14 cellular contexts compared by ENCODE assay signal in the genomic region with DNA sequence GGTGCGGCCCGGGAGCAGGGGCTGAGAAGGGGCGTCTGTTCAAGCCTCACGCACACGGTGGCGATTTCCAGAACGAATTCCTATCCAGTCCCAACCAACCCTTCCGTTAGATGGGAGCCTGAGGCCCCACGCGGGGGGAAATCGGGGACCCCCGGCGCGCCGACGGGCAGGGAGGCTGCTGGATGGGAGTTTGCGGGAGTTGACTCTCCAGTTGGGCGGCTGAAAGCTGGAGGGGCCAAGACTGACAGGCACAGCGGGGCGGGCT. TPM values are rescaled to one million over a fixed set of nuclear protein-coding genes. Genes with fewer than 3 reads are reported as not detected.
DNase-seq lines count a peak whose midpoint lies in the region; ATAC-seq and TF ChIP-seq lines count a peak whose summit lies in the region.
"Had no signal": no experiment of that assay in that cellular context is flagged by ENCODE, and none has a peak within 500 bp of the region (broad histone marks: within the 10 kb centered on the region; RNA-seq: fewer than 3 reads in every experiment).

No MANE protein-coding gene starts in this region.

- TF ChIP-seq CTCF in lower lobe of right lung (IDR thresholded peaks at IDR 0.05) = no peak

- intact Hi-C loops in lower lobe of right lung (cut with DNase I) = loop anchor here (10.0 kb wide), 1 partner anchor 190 kb away; no protein-coding TSS in a partner anchor

- H3K4me1 Mint-ChIP-seq in T-helper 17 cell = peaks cover 9% of the 10 kb centered on the region

- no peak overlapping the region for H3K27ac Mint-ChIP-seq in T-helper 17 cell
- H3K27ac Mint-ChIP-seq: CD8-positive, alpha-beta memory T cell had no signal

- WGBS in ectodermal cell, 2 experiments = 9 to 15% methylated on average over 20 of the region's 20 CpGs

- H3K27me3 ChIP-seq in BLaER1 (peaks cover 54% of the 10 kb centered on the region), HUES48 (ENCODE audit: control insufficient read depth, insufficient read depth, low read length) (peaks cover 39% of the 10 kb centered on the region), ectodermal cell (ENCODE audit: control insufficient read depth, insufficient read depth, low read length, poor library complexity, severe bottlenecking) (peaks cover 45% of the 10 kb centered on the region), lower lobe of right lung (ENCODE audit: low read depth) (peaks cover 53% of the 10 kb centered on the region)

- H3K9me3 ChIP-seq in BLaER1 = no peaks in the 10 kb centered on the region
- H3K9me3 ChIP-seq in HUES48 (ENCODE audit: control insufficient read depth, insufficient read depth, low read length) = no peaks in the 10 kb centered on the region
- H3K9me3 ChIP-seq in ectodermal cell (ENCODE audit: control insufficient read depth, low read length) = no peaks in the 10 kb centered on the region
- H3K9me3 ChIP-seq in lower lobe of right lung = no peaks in the 10 kb centered on the region
- no peaks in the 10 kb centered on the region for H3K9me3 ChIP-seq in T-helper 17 cell (ENCODE audit: control insufficient read depth, low read length, poor library complexity, severe bottlenecking)
- H3K9me3 ChIP-seq: adrenal gland, transverse colon had no signal

- peaks cover 41% of the 10 kb centered on the region for H3K27me3 Mint-ChIP-seq in T-helper 17 cell

- DNase-seq in lower lobe of right lung (no peak), cerebellum (ENCODE audit: low spot score) (no peak), T-helper 17 cell (no peak)
- no peak for DNase-seq in activated effector memory CD4-positive, alpha-beta T cell treated with anti-CD3 and anti-CD28 coated beads, Interleukin-2, amount 50 U/mL, for 16 hours

- H3K4me2 ChIP-seq in BLaER1 = peak overlapping the region; percentile 65; the same call in 1 of the 2 replicates

- no peak overlapping the region for H3K4me3 Mint-ChIP-seq in T-helper 17 cell

- H3K36me3 Mint-ChIP-seq in T-helper 17 cell (ENCODE audit: low read depth) = peaks cover 8% of the 10 kb centered on the region

- H3K4me3 ChIP-seq in BLaER1 = no peak overlapping the region
- H3K4me3 ChIP-seq in HUES48 (ENCODE audit: low read depth, low read length) = peak overlapping the region; percentile 33; the same call in 1 of the 2 replicates
- peak overlapping the region; percentile 16 for H3K4me3 ChIP-seq in ectodermal cell (ENCODE audit: insufficient read depth, low read depth, low read length)
- peak overlapping the region; percentile 37 for H3K4me3 ChIP-seq in lower lobe of right lung
- H3K4me3 ChIP-seq: smooth muscle cell had no signal

- H3K4me1 ChIP-seq in BLaER1 (peaks cover 68% of the 10 kb centered on the region), HUES48 (ENCODE audit: control insufficient read depth, insufficient read depth, low read length) (peaks cover 14% of the 10 kb centered on the region), ectodermal cell (ENCODE audit: control insufficient read depth, insufficient read depth, low read length) (peaks cover 24% of the 10 kb centered on the region), lower lobe of right lung (peaks cover 30% of the 10 kb centered on the region)

- H3K36me3 ChIP-seq in BLaER1 (no peaks in the 10 kb centered on the region), HUES48 (ENCODE audit: control insufficient read depth, insufficient read depth, low read length) (no peaks in the 10 kb centered on the region), ectodermal cell (ENCODE audit: control insufficient read depth, insufficient read depth, low read length) (no peaks in the 10 kb centered on the region), lower lobe of right lung (no peaks in the 10 kb centered on the region)
- H3K36me3 ChIP-seq: adrenal gland, transverse colon had no signal

- H3K27ac ChIP-seq in BLaER1 (no peak overlapping the region), HUES48 (ENCODE audit: low read depth, low read length) (no peak overlapping the region), ectodermal cell (ENCODE audit: insufficient read depth, low read depth, low read length, poor library complexity, severe bottlenecking) (no peak overlapping the region), lower lobe of right lung (no peak overlapping the region)
- H3K27ac ChIP-seq: adrenal gland had no signal

- no peak for ATAC-seq in lower lobe of right lung
- no peak for ATAC-seq in T-helper 17 cell
- ATAC-seq in GM18519 (IDR thresholded peaks at IDR 0.05; ENCODE audit: low FRiP score, unreplicated experiment) = no peak

- peaks cover 23% of the 10 kb centered on the region for H4K20me1 ChIP-seq in BLaER1

- H3K9ac ChIP-seq in BLaER1 (no peak overlapping the region), HUES48 (ENCODE audit: low read depth, low read length) (no peak overlapping the region)

RNA-seq across cellular contexts. Expression of gene EXOC3L4, which starts 9.8 kb away (rescaled TPM):
- polyA plus RNA-seq in ectodermal cell (2013, experiment 1 of 4) = not detected
- polyA plus RNA-seq in ectodermal cell (2013, experiment 2 of 4) = not detected
- polyA plus RNA-seq in ectodermal cell (2013, experiment 3 of 4) = not detected
- not detected for polyA plus RNA-seq in ectodermal cell (2013, experiment 4 of 4)
- 3.6 TPM for total RNA-seq in lower lobe of right lung
- total RNA-seq in cerebellum = 0.36 TPM
- total RNA-seq in T-helper 17 cell = not detected
- total RNA-seq: CD8-positive, alpha-beta memory T cell; mononuclear cell; pulmonary artery endothelial cell; smooth muscle cell had no signal
- polyA plus RNA-seq: CD8-positive, alpha-beta memory T cell; smooth muscle cell had no signal

RNA-seq across cellular contexts. Expression of gene TNFAIP2, which starts 18.9 kb away (rescaled TPM):
- polyA plus RNA-seq in ectodermal cell (2013, experiment 1 of 4) = 22.5 TPM
- 22.1 TPM for polyA plus RNA-seq in ectodermal cell (2013, experiment 2 of 4)
- polyA plus RNA-seq in ectodermal cell (2013, experiment 3 of 4) = 21.7 TPM
- 20.7 TPM for polyA plus RNA-seq in ectodermal cell (2013, experiment 4 of 4)
- total RNA-seq in lower lobe of right lung (254 TPM), cerebellum (8.6 TPM), T-helper 17 cell (10 to 100 TPM in 1 of 2 donors, 1 to 10 TPM in 1; 6.3 to 20.6 TPM)
- polyA plus RNA-seq: CD8-positive, alpha-beta memory T cell had no signal

RNA-seq across cellular contexts. Expression of gene LBHD2, which starts 20.3 kb away (rescaled TPM):
- not detected for polyA plus RNA-seq in ectodermal cell (2013, experiment 1 of 4)
- not detected for polyA plus RNA-seq in ectodermal cell (2013, experiment 2 of 4)
- not detected for polyA plus RNA-seq in ectodermal cell (2013, experiment 3 of 4)
- not detected for polyA plus RNA-seq in ectodermal cell (2013, experiment 4 of 4)
- total RNA-seq in lower lobe of right lung = not detected
- not detected for total RNA-seq in cerebellum
- total RNA-seq in T-helper 17 cell = not detected
- total RNA-seq: adrenal gland; CD8-positive, alpha-beta memory T cell; mononuclear cell; pulmonary artery endothelial cell; smooth muscle cell; transverse colon had no signal
- polyA plus RNA-seq: adrenal gland; CD8-positive, alpha-beta memory T cell; smooth muscle cell had no signal

RNA-seq across cellular contexts. Expression of gene CDC42BPB, which starts 47.0 kb away (rescaled TPM):
- polyA plus RNA-seq in ectodermal cell (2013, experiment 1 of 4) = 93.2 TPM
- polyA plus RNA-seq in ectodermal cell (2013, experiment 2 of 4) = 92.6 TPM
- polyA plus RNA-seq in ectodermal cell (2013, experiment 3 of 4) = 65.3 TPM
- 77.2 TPM for polyA plus RNA-seq in ectodermal cell (2013, experiment 4 of 4)
- total RNA-seq in lower lobe of right lung = 114 TPM
- 102 TPM for total RNA-seq in cerebellum
- total RNA-seq in T-helper 17 cell = 10 to 100 TPM; 11.6 to 16.3 TPM

Comparison
In these comparisons a context has a peak if more than half of its experiments do, and no peak if none do; other contexts are left out.
1. RNA of gene TNFAIP2, which starts 18.9 kb away (total RNA-seq): 254 TPM in lower lobe of right lung (single experiment); 6.3 to 20.6 TPM in T-helper 17 cell and 8.6 TPM in cerebellum (single experiment); every median in the first group is over 10 times any median in the second.